In the genomic region with DNA sequence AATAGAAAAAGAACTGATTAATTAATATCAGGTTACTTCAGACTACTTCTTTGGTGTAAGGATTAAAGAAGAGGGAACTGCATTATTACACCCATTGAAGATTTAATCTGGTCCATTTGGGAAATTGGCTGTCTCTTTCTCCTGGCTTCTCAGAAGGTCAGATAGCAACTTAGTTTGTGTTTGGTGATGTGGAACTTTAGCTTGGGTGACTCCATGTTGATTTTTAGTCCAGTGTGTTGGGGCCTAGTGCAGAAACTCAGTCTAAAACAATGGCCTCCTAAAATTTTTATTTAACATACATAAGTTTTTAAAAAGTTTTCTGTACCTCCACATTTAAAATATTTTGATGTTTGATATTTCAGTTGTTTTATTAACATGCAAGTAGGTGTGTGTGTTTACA, we compare ENCODE assay signal across 20 cellular contexts. TPM values are rescaled to one million over a fixed set of nuclear protein-coding genes. Genes with fewer than 3 reads are reported as not detected.
DNase-seq lines count a peak whose midpoint lies in the region; ATAC-seq and TF ChIP-seq lines count a peak whose summit lies in the region.
"Had no signal": no experiment of that assay in that cellular context is flagged by ENCODE, and none has a peak within 500 bp of the region (broad histone marks: within the 10 kb centered on the region; RNA-seq: fewer than 3 reads in every experiment).

No MANE protein-coding gene starts in this region.

- peaks cover 37% of the 10 kb centered on the region for H3K4me1 ChIP-seq in Karpas-422 (ENCODE audit: low read length)
- H3K4me1 ChIP-seq in OCI-LY7 (ENCODE audit: insufficient read depth, low read length, poor library complexity, severe bottlenecking) = peaks cover 9% of the 10 kb centered on the region
- H3K4me1 ChIP-seq in lower lobe of right lung = peaks cover 11% of the 10 kb centered on the region
- H3K4me1 ChIP-seq in transverse colon = peaks cover 8 to 33% (median 19%) of the 10 kb centered on the region in 4 donors
- H3K4me1 ChIP-seq: BE2C, BLaER1 had no signal

- H3K9me2 ChIP-seq in Karpas-422 (replicated peaks; ENCODE audit: insufficient read depth, low read length) = no peaks in the 10 kb centered on the region
- H3K9me2 ChIP-seq in OCI-LY7 (ENCODE audit: insufficient read depth, low read length) = no peaks in the 10 kb centered on the region

- H3K36me3 ChIP-seq in Karpas-422 (ENCODE audit: insufficient read depth, low read length) (no peaks in the 10 kb centered on the region), OCI-LY7 (ENCODE audit: insufficient read depth, low read length) (no peaks in the 10 kb centered on the region; the same call in 1 of the 2 replicates), lower lobe of right lung (no peaks in the 10 kb centered on the region), transverse colon (no peaks in the 10 kb centered on the region)
- H3K36me3 ChIP-seq: BE2C, BLaER1 had no signal

- H3K79me2 ChIP-seq in Karpas-422 (ENCODE audit: low read length) (no peaks in the 10 kb centered on the region), OCI-LY7 (ENCODE audit: insufficient read depth, low read depth, low read length) (no peaks in the 10 kb centered on the region)

- peak overlapping the region; percentile 74 for H3K4me2 ChIP-seq in Karpas-422 (ENCODE audit: low read depth, low read length, poor library complexity, severe bottlenecking)
- no peak overlapping the region for H3K4me2 ChIP-seq in OCI-LY7 (ENCODE audit: low read length)
- H3K4me2 ChIP-seq: BLaER1 had no signal

- in situ Hi-C loops in transverse colon (cut with MboI; ENCODE audit: low pct_ligation_motif_present in 1 of 4, low pct_unique_long_range_greater_than_20kb in 1 of 4, low sequenced_read_pairs in 3 of 4) = no loop called here

- no peak for TF ChIP-seq EP300 in transverse colon (IDR thresholded peaks at IDR 0.05; ENCODE audit: low read depth)

- POLR2A ChIA-PET in OCI-LY7 (lab: Charles Lee) = no interaction called here

- H3K27me3 ChIP-seq in Karpas-422 (ENCODE audit: low read length) (no peaks in the 10 kb centered on the region), lower lobe of right lung (ENCODE audit: low read depth) (no peaks in the 10 kb centered on the region), transverse colon (no peaks in the 10 kb centered on the region)
- H3K27me3 ChIP-seq: BE2C, BLaER1 had no signal

- no peak for DNase-seq in Karpas-422
- no peak for DNase-seq in OCI-LY7 (ENCODE audit: low spot score)
- DNase-seq in lower lobe of right lung = no peak
- no peak for DNase-seq in transverse colon
- no peak for DNase-seq in NCI-H446 (lab: John Stamatoyannopoulos, UW)
- no peak for DNase-seq in Ammon's horn (ENCODE audit: low spot score)
- DNase-seq: 8988T; ACHN; BE2C; C1 segment of cervical spinal cord; CD4-positive, alpha-beta memory T cell; CD4-positive, CD25-positive, alpha-beta regulatory T cell; CD8-positive, alpha-beta memory T cell; COR-L47; DMS 273 treated with DMSO at 0.1 percent for 48 hours; DMS79 treated with DMSO at 0.1 percent for 48 hours; GF-D8 had no signal

- H3K27ac ChIP-seq in Karpas-422 (ENCODE audit: low read length) = peak overlapping the region; percentile 83
- H3K27ac ChIP-seq in OCI-LY7 (ENCODE audit: low read depth, low read length, poor library complexity, severe bottlenecking) = no peak overlapping the region
- H3K27ac ChIP-seq in lower lobe of right lung = peak overlapping the region; percentile 13
- peak overlapping the region; percentile 80 to 85 (median 82) for H3K27ac ChIP-seq in transverse colon
- H3K27ac ChIP-seq: BLaER1 had no signal

- CTCF ChIA-PET in OCI-LY7 (lab: Charles Lee; ENCODE audit: unreplicated experiment) = no interaction called here

- H2AFZ ChIP-seq in Karpas-422 (ENCODE audit: low read length) (peak overlapping the region; percentile 84; the same call in 1 of the 2 replicates), OCI-LY7 (ENCODE audit: low read length) (peak overlapping the region; percentile 75)

- no peaks in the 10 kb centered on the region for H3K9me3 ChIP-seq in Karpas-422 (ENCODE audit: low read length)
- no peaks in the 10 kb centered on the region for H3K9me3 ChIP-seq in OCI-LY7 (ENCODE audit: low read length)
- no peaks in the 10 kb centered on the region for H3K9me3 ChIP-seq in lower lobe of right lung
- H3K9me3 ChIP-seq in transverse colon = no peaks in the 10 kb centered on the region
- H3K9me3 ChIP-seq: BE2C, BLaER1 had no signal

- peak overlapping the region; percentile 60; the same call in 1 of the 2 replicates for H3K4me3 ChIP-seq in Karpas-422 (ENCODE audit: low read length)
- H3K4me3 ChIP-seq in OCI-LY7 (ENCODE audit: low read depth, low read length, poor library complexity, severe bottlenecking) = no peak overlapping the region
- no peak overlapping the region for H3K4me3 ChIP-seq in lower lobe of right lung
- no peak overlapping the region for H3K4me3 ChIP-seq in transverse colon
- H3K4me3 ChIP-seq: BLaER1 had no signal

- no TSS peak for BruUV-seq in OCI-LY7 (replicated peaks; lab: Mats Ljungman, UMichigan)

- H3K9ac ChIP-seq in Karpas-422 (ENCODE audit: low read length) = peak overlapping the region; percentile 59
- H3K9ac ChIP-seq: BLaER1 had no signal

- intact Hi-C loops in OCI-LY7 (cut with micrococcal nuclease; ENCODE audit: unreplicated experiment) = no loop called here
- intact Hi-C loops in lower lobe of right lung (cut with DNase I) = no loop called here
- intact Hi-C loops in transverse colon (cut with DNase I; ENCODE audit: low total_unique reads) = no loop called here

- ATAC-seq in lower lobe of right lung (no peak), HG03097 (IDR thresholded peaks at IDR 0.05; ENCODE audit: low FRiP score, unreplicated experiment) (no peak), HG02852 (IDR thresholded peaks at IDR 0.05; ENCODE audit: unreplicated experiment) (no peak)

- TF ChIP-seq CTCF in OCI-LY7 (conservative IDR thresholded peaks at IDR 0.05; ENCODE audit: low read length) (no peak), lower lobe of right lung (IDR thresholded peaks at IDR 0.05) (no peak), transverse colon (IDR thresholded peaks at IDR 0.05) (no peak)

- no peaks in the 10 kb centered on the region for H4K20me1 ChIP-seq in Karpas-422 (ENCODE audit: insufficient read depth, low read depth, low read length)
- no peaks in the 10 kb centered on the region for H4K20me1 ChIP-seq in OCI-LY7 (ENCODE audit: insufficient read depth, low read length)
- H4K20me1 ChIP-seq: BLaER1 had no signal

- TF ChIP-seq POLR2A in transverse colon (IDR thresholded peaks at IDR 0.05) = no peak

RNA-seq across cellular contexts. Expression of a gene that starts 27.6 kb away (rescaled TPM):
- 13.5 and 20.0 TPM in 2 replicates for total RNA-seq in Karpas-422 (2014; rRNA removed; shearing (Covaris generic); ENCODE audit: low replicate concordance)
- total RNA-seq in OCI-LY7 (2014; rRNA removed; shearing (Covaris generic)) = 27.5 and 30.4 TPM in 2 replicates
- 29.2 and 34.6 TPM in 2 replicates for total RNA-seq in OCI-LY7 (2022)
- total RNA-seq in lower lobe of right lung = 77.9 TPM
- 100 to 1,000 TPM in 1 of 4 donors, 10 to 100 TPM in 3; 35.6 to 107 (median 66.5) TPM for total RNA-seq in transverse colon
